15 cellular contexts compared by ENCODE assay signal in genomic region chr15:47394410-47394809, GRCh38.
"Had no signal": no experiment of that assay in that cellular context is flagged by ENCODE, and none has a peak within 500 bp of the region (broad histone marks: within the 10 kb centered on the region; RNA-seq: fewer than 3 reads in every experiment).

No MANE protein-coding gene starts in this region.

- H3K27me3 ChIP-seq: esophagus squamous epithelium, pancreas had no signal

- H3K9me3 ChIP-seq: esophagus squamous epithelium, mucosa of descending colon, pancreas had no signal

- H3K36me3 ChIP-seq: esophagus squamous epithelium, pancreas had no signal

- H3K4me1 ChIP-seq: esophagus squamous epithelium, pancreas had no signal

- DNase-seq: esophagus squamous epithelium; foreskin fibroblast; mammary epithelial cell; mucosa of descending colon; naive thymus-derived CD8-positive, alpha-beta T cell; occipital lobe; pancreas; right cardiac atrium; small intestine; stimulated activated CD4-positive, alpha-beta T cell treated with anti-CD3 and anti-CD28 coated beads, Interleukin-2, amount 100 ng/mL, for 48 hours; stimulated activated naive CD4-positive, alpha-beta T cell treated with Interleukin-2 at 50 U/mL for 16 hours; trophoblast cell had no signal

- H3K27ac ChIP-seq: esophagus squamous epithelium, pancreas had no signal

- FAIRE-seq: colon, islet of Langerhans, pancreas, small intestine, urothelium cell line had no signal

- H3K4me3 ChIP-seq: esophagus squamous epithelium, mucosa of descending colon, pancreas had no signal
